15 cellular contexts compared by ENCODE assay signal in genomic region chr3:71446260-71446659, GRCh38.
DNase-seq lines count a peak whose midpoint lies in the region; ATAC-seq and TF ChIP-seq lines count a peak whose summit lies in the region.
"Had no signal": no experiment of that assay in that cellular context is flagged by ENCODE, and none has a peak within 500 bp of the region (broad histone marks: within the 10 kb centered on the region; RNA-seq: fewer than 3 reads in every experiment).

No MANE protein-coding gene starts in this region.

- no peak overlapping the region for H4K5ac ChIP-seq in H9 (ENCODE audit: insufficient read length, low read depth, low read length)

- H3K36me3 Mint-ChIP-seq in T-helper 1 cell treated with Interleukin-12 subunit alpha and Interleukin-12 subunit beta and Interleukin-4 antibody, amounts not matched to agents 30 μg/mL and 1 μg/mL, for 36 hours (ENCODE audit: low read depth), result peaks cover 11% of the 10 kb centered on the region
- no peaks in the 10 kb centered on the region for H3K36me3 Mint-ChIP-seq in H9 (ENCODE audit: insufficient read depth in 1 of 3, low read depth in 3 of 3)
- peaks cover 16% of the 10 kb centered on the region for H3K36me3 Mint-ChIP-seq in activated T-helper 2 cell treated with anti-CD3 and anti-CD28 coated beads, Interferon-gamma antibody, Interleukin-2, Interleukin-4, amounts not matched to agents 10 μg/mL and 5 μg/mL and 100 μg/mL, durations not matched to agents 14 hours and 24 hours and 36 hours (ENCODE audit: low read depth)
- H3K36me3 Mint-ChIP-seq in natural killer cell treated with Interleukin-12 subunit alpha and Interleukin-12 subunit beta and Interleukin-15 and Interleukin-18, amount 100 ng/mL, for 72 hours, result no peaks in the 10 kb centered on the region

- no peak overlapping the region for H2BK12ac ChIP-seq in H9 (ENCODE audit: insufficient read length, low read depth, low read length)

- H3K4me3 Mint-ChIP-seq in T-helper 1 cell treated with Interleukin-12 subunit alpha and Interleukin-12 subunit beta and Interleukin-4 antibody, amounts not matched to agents 30 μg/mL and 1 μg/mL, for 36 hours, result no peak overlapping the region
- no peak overlapping the region for H3K4me3 Mint-ChIP-seq in H9
- no peak overlapping the region for H3K4me3 Mint-ChIP-seq in activated T-helper 2 cell treated with anti-CD3 and anti-CD28 coated beads, Interferon-gamma antibody, Interleukin-2, Interleukin-4, amounts not matched to agents 10 μg/mL and 5 μg/mL and 100 μg/mL, durations not matched to agents 14 hours and 24 hours and 36 hours (ENCODE audit: low read depth)
- no peak overlapping the region for H3K4me3 Mint-ChIP-seq in natural killer cell treated with Interleukin-12 subunit alpha and Interleukin-12 subunit beta and Interleukin-15 and Interleukin-18, amount 100 ng/mL, for 72 hours

- H4K20me1 ChIP-seq in H9 (ENCODE audit: control insufficient read depth, insufficient read depth, insufficient read length), result no peaks in the 10 kb centered on the region

- H3K9me3 Mint-ChIP-seq in T-helper 1 cell treated with Interleukin-12 subunit alpha and Interleukin-12 subunit beta and Interleukin-4 antibody, amounts not matched to agents 30 μg/mL and 1 μg/mL, for 36 hours, result no peaks in the 10 kb centered on the region
- H3K9me3 Mint-ChIP-seq in H9, result no peaks in the 10 kb centered on the region
- H3K9me3 Mint-ChIP-seq in activated T-helper 2 cell treated with anti-CD3 and anti-CD28 coated beads, Interferon-gamma antibody, Interleukin-2, Interleukin-4, amounts not matched to agents 10 μg/mL and 5 μg/mL and 100 μg/mL, durations not matched to agents 14 hours and 24 hours and 36 hours, result peaks cover 3% of the 10 kb centered on the region
- H3K9me3 Mint-ChIP-seq in natural killer cell treated with Interleukin-12 subunit alpha and Interleukin-12 subunit beta and Interleukin-15 and Interleukin-18, amount 100 ng/mL, for 72 hours, result peaks cover 2% of the 10 kb centered on the region

- H3K4me2 ChIP-seq in H9 (ENCODE audit: insufficient read depth, insufficient read length, low read length), result no peak overlapping the region

- no peak overlapping the region for H2BK15ac ChIP-seq in H9 (ENCODE audit: low read depth, low read length)

- no peaks in the 10 kb centered on the region for H3K79me1 ChIP-seq in H9 (ENCODE audit: insufficient read depth, low read depth, low read length, poor library complexity, severe bottlenecking)

- no peak overlapping the region for H3K18ac ChIP-seq in H9 (ENCODE audit: insufficient read length, low read depth, low read length)

- no peak overlapping the region for H4K91ac ChIP-seq in H9 (ENCODE audit: insufficient read length, low read depth, low read length)

- H3K23ac ChIP-seq in H9 (ENCODE audit: insufficient read length, low read depth, low read length), result no peak overlapping the region

- no peaks in the 10 kb centered on the region for H3K27me3 ChIP-seq in H9 (ENCODE audit: insufficient read depth, low read length)

- peaks cover 66% of the 10 kb centered on the region for H3K4me1 Mint-ChIP-seq in T-helper 1 cell treated with Interleukin-12 subunit alpha and Interleukin-12 subunit beta and Interleukin-4 antibody, amounts not matched to agents 30 μg/mL and 1 μg/mL, for 36 hours (ENCODE audit: low read depth)
- peaks cover 14 to 26% of the 10 kb centered on the region in 2 experiments for H3K4me1 Mint-ChIP-seq in H9
- H3K4me1 Mint-ChIP-seq in activated T-helper 2 cell treated with anti-CD3 and anti-CD28 coated beads, Interferon-gamma antibody, Interleukin-2, Interleukin-4, amounts not matched to agents 10 μg/mL and 5 μg/mL and 100 μg/mL, durations not matched to agents 14 hours and 24 hours and 36 hours (ENCODE audit: low read depth), result peaks cover 90% of the 10 kb centered on the region
- H3K4me1 Mint-ChIP-seq in natural killer cell treated with Interleukin-12 subunit alpha and Interleukin-12 subunit beta and Interleukin-15 and Interleukin-18, amount 100 ng/mL, for 72 hours (ENCODE audit: low read depth in 2 of 2), result peaks cover 60 to 63% of the 10 kb centered on the region in 2 donors

- H4K8ac ChIP-seq in H9 (replicated peaks; ENCODE audit: insufficient read length, low read depth, low read length), result no peak overlapping the region

- H3K9me3 ChIP-seq in H9 (ENCODE audit: control insufficient read depth, low read depth, low read length), result no peaks in the 10 kb centered on the region
- H3K9me3 ChIP-seq: prostate gland had no signal

- H2BK20ac ChIP-seq in H9 (ENCODE audit: low read depth, low read length, poor library complexity, severe bottlenecking), result no peak overlapping the region

- peaks cover 2% of the 10 kb centered on the region; the same call in 1 of the 2 replicates for H3K4me1 ChIP-seq in H9 (ENCODE audit: insufficient read depth, low read length)

- H3T11ph ChIP-seq in H9 (ENCODE audit: low read length), result no peak overlapping the region

- WGBS in H9 (ENCODE audit: extremely low coverage, insufficient read length, low lambda C conversion rate), result no CpG with 5 or more reads among the region's 4 CpGs

- TF ChIP-seq CTCF in H9 (conservative IDR thresholded peaks at IDR 0.05), result no peak

- ATAC-seq in natural killer cell treated with Interleukin-12 subunit alpha and Interleukin-12 subunit beta and Interleukin-15 and Interleukin-18, amount 100 ng/mL, for 72 hours, result no peak

- no peak overlapping the region for H2AFZ ChIP-seq in H9 (ENCODE audit: low read length)

- H3K14ac ChIP-seq in H9 (ENCODE audit: insufficient read depth, low read length), result no peak overlapping the region

- peaks cover 13% of the 10 kb centered on the region for H3K27me3 Mint-ChIP-seq in T-helper 1 cell treated with Interleukin-12 subunit alpha and Interleukin-12 subunit beta and Interleukin-4 antibody, amounts not matched to agents 30 μg/mL and 1 μg/mL, for 36 hours (ENCODE audit: low read depth)
- no peaks in the 10 kb centered on the region for H3K27me3 Mint-ChIP-seq in H9 (ENCODE audit: low read depth)
- H3K27me3 Mint-ChIP-seq in activated T-helper 2 cell treated with anti-CD3 and anti-CD28 coated beads, Interferon-gamma antibody, Interleukin-2, Interleukin-4, amounts not matched to agents 10 μg/mL and 5 μg/mL and 100 μg/mL, durations not matched to agents 14 hours and 24 hours and 36 hours (ENCODE audit: low read depth), result no peaks in the 10 kb centered on the region
- no peaks in the 10 kb centered on the region for H3K27me3 Mint-ChIP-seq in natural killer cell treated with Interleukin-12 subunit alpha and Interleukin-12 subunit beta and Interleukin-15 and Interleukin-18, amount 100 ng/mL, for 72 hours

- H3K79me2 ChIP-seq in H9 (ENCODE audit: insufficient read depth, low read length), result no peaks in the 10 kb centered on the region

- no peak overlapping the region for H2BK5ac ChIP-seq in H9 (ENCODE audit: insufficient read length, low read length)

- H3K9ac ChIP-seq in H9 (ENCODE audit: extremely low read depth, insufficient read length, low read length), result no peak overlapping the region

- no peak for DNase-seq in T-helper 1 cell
- DNase-seq in H9, result no peak
- no peak for DNase-seq in activated T-helper 2 cell treated with anti-CD3 and anti-CD28 coated beads, Interferon-gamma antibody, Interleukin-2, Interleukin-4, amounts not matched to agents 10 μg/mL and 5 μg/mL and 100 μg/mL, durations not matched to agents 14 hours and 24 hours and 36 hours (ENCODE audit: low spot score)
- no peak for DNase-seq in natural killer cell treated with Interleukin-12 subunit alpha and Interleukin-12 subunit beta and Interleukin-15 and Interleukin-18, amount 100 ng/mL, for 72 hours (ENCODE audit: low spot score)
- DNase-seq in NCI-H1436 treated with DMSO at 0.1 percent for 48 hours (lab: John Stamatoyannopoulos, UW), result no peak
- no peak for DNase-seq in activated CD4-positive, CD25-positive, alpha-beta regulatory T cell treated with anti-CD3 and anti-CD28 coated beads, Interleukin-2, amount 50 U/mL, for 72 hours
- DNase-seq in NCI-H2029 treated with DMSO at 0.1 percent for 48 hours (lab: John Stamatoyannopoulos, UW), result no peak
- DNase-seq: 8988T; activated T-cell treated with anti-CD3 and anti-CD28 coated beads for 4 hours; KBM-7; NCI-H1105 treated with DMSO at 0.1 percent for 48 hours; stimulated activated CD4-positive, alpha-beta T cell treated with anti-CD3 and anti-CD28 coated beads, Interleukin-12 subunit alpha, Interleukin-12 subunit beta, amount 100 ng/mL, for 4 hours; substantia nigra had no signal

- H3K56ac ChIP-seq in H9 (ENCODE audit: insufficient read length, low read depth, low read length), result no peak overlapping the region

- no peaks in the 10 kb centered on the region for H3K23me2 ChIP-seq in H9 (ENCODE audit: insufficient read length, low read depth, low read length, poor library complexity, severe bottlenecking)

- intact Hi-C loops in activated T-helper 2 cell treated with anti-CD3 and anti-CD28 coated beads, Interferon-gamma antibody, Interleukin-2, Interleukin-4, amounts not matched to agents 10 μg/mL and 5 μg/mL and 100 μg/mL, durations not matched to agents 14 hours and 24 hours and 36 hours (cut with micrococcal nuclease), result loop anchor here (5.0 kb wide), 1 partner anchor 89 kb away; no protein-coding TSS in a partner anchor

- no peak overlapping the region for H2BK120ac ChIP-seq in H9 (ENCODE audit: low read depth, low read length, poor library complexity, severe bottlenecking)

- no peak overlapping the region for H2AK5ac ChIP-seq in H9 (ENCODE audit: insufficient read length, low read length)

- peak overlapping the region; percentile 43 for H3K27ac Mint-ChIP-seq in T-helper 1 cell treated with Interleukin-12 subunit alpha and Interleukin-12 subunit beta and Interleukin-4 antibody, amounts not matched to agents 30 μg/mL and 1 μg/mL, for 36 hours
- H3K27ac Mint-ChIP-seq in H9, result peak overlapping the region in 2 of 3 experiments; percentile 26 to 63; a peak in 1 of 7 replicates
- H3K27ac Mint-ChIP-seq in activated T-helper 2 cell treated with anti-CD3 and anti-CD28 coated beads, Interferon-gamma antibody, Interleukin-2, Interleukin-4, amounts not matched to agents 10 μg/mL and 5 μg/mL and 100 μg/mL, durations not matched to agents 14 hours and 24 hours and 36 hours, result peak overlapping the region; percentile 64
- H3K27ac Mint-ChIP-seq in natural killer cell treated with Interleukin-12 subunit alpha and Interleukin-12 subunit beta and Interleukin-15 and Interleukin-18, amount 100 ng/mL, for 72 hours, result peak overlapping the region; percentile 40 to 75

- no peak overlapping the region for H3K27ac ChIP-seq in H9 (ENCODE audit: insufficient read length, low read depth, low read length)

- no peak overlapping the region for H3K4ac ChIP-seq in H9 (ENCODE audit: low read depth, low read length)
